17 cellular contexts compared by ENCODE assay signal in genomic region chrX:136712631-136713030, GRCh38.
"Had no signal": no experiment of that assay in that cellular context is flagged by ENCODE, and none has a peak within 500 bp of the region (broad histone marks: within the 10 kb centered on the region; RNA-seq: fewer than 3 reads in every experiment).

No MANE protein-coding gene starts in this region.

- H3K9me3 ChIP-seq: esophagus muscularis mucosa, left lung, tibial artery had no signal

- DNase-seq: activated CD4-positive, alpha-beta T cell treated with anti-CD3 and anti-CD28 coated beads, Interleukin-2, amount 50 U/mL, for 4 hours; activated CD8-positive, alpha-beta memory T cell treated with anti-CD3 and anti-CD28 coated beads, Interleukin-2, amount 50 U/mL, for 4 hours; anterior cingulate cortex; brain microvascular endothelial cell; cortex of kidney; effector CD4-positive, alpha-beta T cell; left lung; nucleus accumbens; stimulated activated naive B cell treated with anti-CD40 and anti-IgM and Interleukin-4, amounts not matched to agents 10 μg/mL and 1 μg/mL and 100 μg/mL, for 72 hours; tibial artery had no signal

- H3K4me1 Mint-ChIP-seq: nephron had no signal

- H3K36me3 ChIP-seq: brain microvascular endothelial cell, esophagus muscularis mucosa, left lung, tibial artery had no signal

- H3K27ac Mint-ChIP-seq: activated naive CD4-positive, alpha-beta T cell treated with anti-CD3 and anti-CD28 coated beads, Interleukin-2, amount 50 U/mL, for 72 hours; memory B cell; nephron; stimulated activated naive B cell treated with anti-CD40 and anti-IgM and Interleukin-4, amounts not matched to agents 10 μg/mL and 1 μg/mL and 100 μg/mL, for 72 hours had no signal

- H3K36me3 Mint-ChIP-seq: stimulated activated naive B cell treated with anti-CD40 and anti-IgM and Interleukin-4, amounts not matched to agents 10 μg/mL and 1 μg/mL and 100 μg/mL, for 72 hours had no signal

- H3K27me3 ChIP-seq: brain microvascular endothelial cell, esophagus muscularis mucosa, left lung, tibial artery had no signal

- H3K4me3 Mint-ChIP-seq: central memory CD8-positive, alpha-beta T cell; memory B cell; nephron; stimulated activated naive B cell treated with anti-CD40 and anti-IgM and Interleukin-4, amounts not matched to agents 10 μg/mL and 1 μg/mL and 100 μg/mL, for 72 hours had no signal

- ATAC-seq: activated naive CD4-positive, alpha-beta T cell treated with anti-CD3 and anti-CD28 coated beads, Interleukin-2, amount 50 U/mL, for 72 hours; left lung; SK-N-SH treated with all-trans-retinoic acid at 6 μM for 48 hours; stimulated activated naive B cell treated with anti-CD40 and anti-IgM and Interleukin-4, amounts not matched to agents 10 μg/mL and 1 μg/mL and 100 μg/mL, for 72 hours had no signal

- H3K27me3 Mint-ChIP-seq: central memory CD8-positive, alpha-beta T cell; memory B cell; stimulated activated naive B cell treated with anti-CD40 and anti-IgM and Interleukin-4, amounts not matched to agents 10 μg/mL and 1 μg/mL and 100 μg/mL, for 72 hours had no signal

- H3K9me3 Mint-ChIP-seq: activated naive CD4-positive, alpha-beta T cell treated with anti-CD3 and anti-CD28 coated beads, Interleukin-2, amount 50 U/mL, for 72 hours; activated T-helper 2 cell treated with anti-CD3 and anti-CD28 coated beads, Interferon-gamma antibody, Interleukin-2, Interleukin-4, amounts not matched to agents 10 μg/mL and 5 μg/mL and 100 μg/mL, durations not matched to agents 14 hours and 24 hours and 36 hours; central memory CD8-positive, alpha-beta T cell; memory B cell; nephron; stimulated activated naive B cell treated with anti-CD40 and anti-IgM and Interleukin-4, amounts not matched to agents 10 μg/mL and 1 μg/mL and 100 μg/mL, for 72 hours had no signal

- H3K27ac ChIP-seq: brain microvascular endothelial cell, esophagus muscularis mucosa, left lung, tibial artery had no signal

- H3K4me3 ChIP-seq: esophagus muscularis mucosa, left lung, tibial artery had no signal
